28 cellular contexts compared by ENCODE assay signal in the genomic region with DNA sequence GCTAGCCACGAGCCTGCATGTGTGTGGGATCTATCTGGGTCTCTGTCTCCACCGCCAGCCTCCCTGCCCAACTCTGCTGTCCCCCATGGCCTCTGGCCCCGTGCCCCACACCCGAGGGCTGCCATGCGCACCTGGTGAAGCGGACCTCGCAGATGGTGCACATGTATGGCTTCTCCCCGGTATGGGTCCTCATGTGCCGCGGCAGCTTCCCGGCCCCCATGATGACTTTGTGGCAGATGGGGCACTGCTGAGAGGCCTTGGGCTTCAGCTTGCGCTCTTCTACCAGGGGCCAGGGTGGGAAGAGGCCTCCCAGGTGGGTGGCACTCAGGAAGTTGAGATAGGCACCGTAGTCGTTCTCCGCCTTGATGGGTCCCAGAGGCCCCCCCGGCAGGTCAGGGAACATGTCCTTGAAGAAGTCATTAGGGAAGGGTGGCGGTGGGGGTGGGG.
"Had no signal": no experiment of that assay in that cellular context is flagged by ENCODE, and none has a peak within 500 bp of the region (broad histone marks: within the 10 kb centered on the region; RNA-seq: fewer than 3 reads in every experiment).

No MANE protein-coding gene starts in this region.

- H3K36me3 ChIP-seq: heart left ventricle, lower lobe of right lung, neural progenitor cell, ovary, right atrium auricular region, right lobe of liver, transverse colon, upper lobe of left lung had no signal

- H3K27ac Mint-ChIP-seq: immature natural killer cell; mesothelial cell of epicardium; naive B cell; natural killer cell; nephron progenitor cell; neural progenitor cell; progenitor cell of endocrine pancreas; stimulated activated memory B cell treated with anti-CD40 and anti-IgM and Interleukin-4, amounts not matched to agents 10 μg/mL and 1 μg/mL and 100 μg/mL, for 72 hours; stimulated activated naive CD8-positive, alpha-beta T cell treated with anti-CD3 and anti-CD28 coated beads, Interleukin-15, amount 100 ng/mL, for 72 hours had no signal

- DNase-seq: heart left ventricle; hypothalamus; immature natural killer cell; left ventricle myocardium superior; lower lobe of right lung; mesendoderm; naive B cell; natural killer cell; nephron progenitor cell; ovary; right lobe of liver; small intestine; stimulated activated CD4-positive, alpha-beta T cell treated with anti-CD3 and anti-CD28 coated beads, Interleukin-1b, Interleukin-23, amount 100 ng/mL, for 48 hours; stimulated activated CD4-positive, alpha-beta T cell treated with anti-CD3 and anti-CD28 coated beads, Interleukin-2, amount 100 ng/mL, for 48 hours; stimulated activated CD4-positive, alpha-beta T cell treated with anti-CD3 and anti-CD28 coated beads, Interleukin-4, amount 100 ng/mL, for 4 hours; stimulated activated CD8-positive, alpha-beta memory T cell treated with anti-CD3 and anti-CD28 coated beads, Interleukin-4, amount 100 ng/mL, for 48 hours; stimulated activated naive CD4-positive, alpha-beta T cell treated with Interleukin-2 at 50 U/mL for 16 hours; stimulated activated naive CD8-positive, alpha-beta T cell treated with anti-CD3 and anti-CD28 coated beads, Interleukin-15, amount 100 ng/mL, for 72 hours; substantia nigra; transverse colon had no signal

- H3K4me1 ChIP-seq: neural progenitor cell, right lobe of liver, transverse colon had no signal

- H3K4me2 ChIP-seq: neural progenitor cell had no signal

- H3K4me3 Mint-ChIP-seq: immature natural killer cell; mesothelial cell of epicardium; naive B cell; natural killer cell; nephron progenitor cell; neural progenitor cell; stimulated activated memory B cell treated with anti-CD40 and anti-IgM and Interleukin-4, amounts not matched to agents 10 μg/mL and 1 μg/mL and 100 μg/mL, for 72 hours; stimulated activated naive CD8-positive, alpha-beta T cell treated with anti-CD3 and anti-CD28 coated beads, Interleukin-15, amount 100 ng/mL, for 72 hours had no signal

- H3K4me1 Mint-ChIP-seq: immature natural killer cell; naive B cell; natural killer cell; neural progenitor cell; stimulated activated memory B cell treated with anti-CD40 and anti-IgM and Interleukin-4, amounts not matched to agents 10 μg/mL and 1 μg/mL and 100 μg/mL, for 72 hours; stimulated activated naive CD8-positive, alpha-beta T cell treated with anti-CD3 and anti-CD28 coated beads, Interleukin-15, amount 100 ng/mL, for 72 hours had no signal

- H3K4me3 ChIP-seq: heart left ventricle, lower lobe of right lung, neural progenitor cell, ovary, right atrium auricular region, right lobe of liver, transverse colon, upper lobe of left lung had no signal

- H3K9me3 Mint-ChIP-seq: natural killer cell; neural progenitor cell; stimulated activated naive CD8-positive, alpha-beta T cell treated with anti-CD3 and anti-CD28 coated beads, Interleukin-15, amount 100 ng/mL, for 72 hours had no signal

- H3K27me3 ChIP-seq: heart left ventricle, neural progenitor cell, ovary, right atrium auricular region, right lobe of liver, transverse colon, upper lobe of left lung had no signal

- H3K27ac ChIP-seq: heart left ventricle, lower lobe of right lung, neural progenitor cell, ovary, right atrium auricular region, right lobe of liver, transverse colon, upper lobe of left lung had no signal

- H2AFZ ChIP-seq: neural progenitor cell had no signal

- H3K27me3 Mint-ChIP-seq: stimulated activated naive CD8-positive, alpha-beta T cell treated with anti-CD3 and anti-CD28 coated beads, Interleukin-15, amount 100 ng/mL, for 72 hours had no signal

- H3K9ac ChIP-seq: neural progenitor cell had no signal

- H3K9me3 ChIP-seq: lower lobe of right lung, ovary, right lobe of liver, transverse colon, upper lobe of left lung had no signal

- FAIRE-seq: islet of Langerhans, small intestine, urothelium cell line had no signal

- H3K36me3 Mint-ChIP-seq: immature natural killer cell; naive B cell; natural killer cell; neural progenitor cell; stimulated activated memory B cell treated with anti-CD40 and anti-IgM and Interleukin-4, amounts not matched to agents 10 μg/mL and 1 μg/mL and 100 μg/mL, for 72 hours had no signal
